In genomic region chr19:45507864-45508680, GRCh38 we compare ENCODE assay signal across 8 cellular contexts. TPM values are rescaled to one million over a fixed set of nuclear protein-coding genes. Genes with fewer than 3 reads are reported as not detected.
A peak's percentile ranks its signal among the peaks of the same experiment; 100 is the strongest.
DNase-seq lines count a peak whose midpoint lies in the region; ATAC-seq and TF ChIP-seq lines count a peak whose summit lies in the region.

No MANE protein-coding gene starts in this region.

- H3K9ac ChIP-seq in iPS-20b (ENCODE audit: low read depth, low read length), result peak overlapping the region; percentile 96

- CTCF ChIA-PET in Panc1 (lab: Charles Lee), result no interaction called here

- in situ Hi-C loops in Panc1 (cut with HindIII; ENCODE audit: low pct_unique_long_range_greater_than_20kb, low sequenced_read_pairs) (no loop called here), astrocyte of the cerebellum (cut with HindIII; ENCODE audit: low sequenced_read_pairs) (no loop called here)

- ATAC-seq in Panc1 (peak; percentile 15; the same call in 1 of the 2 replicates), GM19351 (IDR thresholded peaks at IDR 0.05; ENCODE audit: unreplicated experiment) (no peak), HG03108 (IDR thresholded peaks at IDR 0.05; ENCODE audit: unreplicated experiment) (no peak)

- H3K4me1 ChIP-seq in Panc1 (ENCODE audit: control insufficient read depth, insufficient read depth, low read length) (peaks cover 12% of the 10 kb centered on the region), iPS-20b (ENCODE audit: insufficient read depth, low read length) (peaks cover 10% of the 10 kb centered on the region)

- peak overlapping the region; percentile 90 for H3K27ac ChIP-seq in Panc1 (ENCODE audit: low read length)
- peak overlapping the region; percentile 98 for H3K27ac ChIP-seq in iPS-20b (ENCODE audit: low read length)

- DNase-seq in NCI-H1417 (lab: John Stamatoyannopoulos, UW), result peak in 2 of 3 experiments; percentile 73 to 78
- no peak for DNase-seq in NCI-H1417 treated with DMSO at 0.1 percent for 48 hours (lab: John Stamatoyannopoulos, UW)
- no peak for DNase-seq in Panc1 (ENCODE audit: low read depth, low spot score)
- DNase-seq in astrocyte of the cerebellum (ENCODE audit: low read depth), result no peak
- peak; percentile 55 for DNase-seq in stimulated activated CD4-positive, alpha-beta T cell treated with anti-CD3 and anti-CD28 coated beads, Interleukin-1b, Interleukin-23, amount 100 ng/mL, for 48 hours

- H3K9me3 ChIP-seq in Panc1 (ENCODE audit: control insufficient read depth, insufficient read depth, low read depth, low read length) (no peaks in the 10 kb centered on the region), iPS-20b (ENCODE audit: insufficient read depth, low read depth, low read length) (no peaks in the 10 kb centered on the region)

- H3K27me3 ChIP-seq in Panc1 (ENCODE audit: control insufficient read depth, insufficient read depth, low read length) (no peaks in the 10 kb centered on the region), iPS-20b (ENCODE audit: insufficient read depth, low read length) (no peaks in the 10 kb centered on the region)

- H3K4me3 ChIP-seq in Panc1 (ENCODE audit: low read depth in 2 of 2, low read length in 2 of 2), result peak overlapping the region; percentile 88 to 89
- H3K4me3 ChIP-seq in astrocyte of the cerebellum (ENCODE audit: low read depth, low read length), result peak overlapping the region; percentile 99
- H3K4me3 ChIP-seq in iPS-20b (ENCODE audit: low read length), result peak overlapping the region; percentile 99

- H3K36me3 ChIP-seq in Panc1 (ENCODE audit: control insufficient read depth, insufficient read depth, low read length) (peaks cover 6% of the 10 kb centered on the region; the same call in 1 of the 2 replicates), iPS-20b (ENCODE audit: insufficient read depth, low read depth, low read length) (peaks cover 6% of the 10 kb centered on the region; the same call in 1 of the 2 replicates)

- POLR2A ChIA-PET in Panc1 (lab: Charles Lee), result no interaction called here

- TF ChIP-seq CTCF in Panc1 (IDR thresholded peaks at IDR 0.05) (no peak), astrocyte of the cerebellum (IDR thresholded peaks at IDR 0.05; ENCODE audit: low read depth, low read length, missing control alignments) (no peak)

- intact Hi-C loops in Panc1 (cut with micrococcal nuclease; ENCODE audit: unreplicated experiment), result no loop called here

- no TSS peak for BruUV-seq in Panc1 (replicated peaks; lab: Mats Ljungman, UMichigan)

RNA-seq across cellular contexts. Expression of gene VASP, which starts 0.8 kb away (rescaled TPM):
- 101 TPM for total RNA-seq in Panc1 (2021; ENCODE audit: unreplicated experiment)
- 108 TPM for polyA plus RNA-seq in Panc1 (2012; ENCODE audit: insufficient read length)

RNA-seq across cellular contexts. Expression of gene PPM1N, which starts 9.8 kb away (rescaled TPM):
- 3.3 TPM for total RNA-seq in Panc1 (2021; ENCODE audit: unreplicated experiment)
- 10.2 TPM for polyA plus RNA-seq in Panc1 (2012; ENCODE audit: insufficient read length)

RNA-seq across cellular contexts. Expression of gene RTN2, which starts 11.2 kb away (rescaled TPM):
- total RNA-seq in Panc1 (2021; ENCODE audit: unreplicated experiment), result 15.6 TPM
- 31.9 TPM for polyA plus RNA-seq in Panc1 (2012; ENCODE audit: insufficient read length)

RNA-seq across cellular contexts. Expression of gene FOSB, which starts 40.3 kb away (rescaled TPM):
- total RNA-seq in Panc1 (2021; ENCODE audit: unreplicated experiment), result 13.4 TPM
- 6.1 TPM for polyA plus RNA-seq in Panc1 (2012; ENCODE audit: insufficient read length)

Comparison
In these comparisons a context has a peak if more than half of its experiments do, and no peak if none do; other contexts are left out.
1. DNase-seq: peak in NCI-H1417 (2 of 3) and stimulated activated CD4-positive, alpha-beta T cell treated with anti-CD3 and anti-CD28 coated beads, Interleukin-1b, Interleukin-23, amount 100 ng/mL, for 48 hours (single experiment); none in NCI-H1417 treated with DMSO at 0.1 percent for 48 hours (single experiment), Panc1 (single experiment) and astrocyte of the cerebellum (single experiment).
2. Peak in every context shown above with its lines, with median percentiles within 50 percentile points of each other: H3K4me3 ChIP-seq.